In the genomic region with DNA sequence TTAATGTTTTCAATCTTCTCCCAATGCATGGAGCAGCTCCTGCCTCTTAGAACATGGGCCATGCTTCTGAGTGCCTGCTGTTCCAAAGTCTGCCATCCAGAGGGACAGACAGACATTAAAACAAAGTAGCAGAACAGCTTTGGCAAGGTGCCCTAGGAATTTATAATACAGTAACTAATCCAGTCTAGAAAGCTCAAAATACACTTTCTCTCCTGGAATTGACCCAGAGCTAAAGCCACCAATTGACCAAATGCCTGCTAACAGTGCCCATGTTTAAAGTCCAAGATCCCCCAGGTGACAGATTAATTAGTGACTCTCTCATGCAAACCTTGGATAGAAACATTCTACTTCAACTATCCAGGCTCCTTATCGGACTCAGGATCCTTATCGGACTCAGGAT, we compare ENCODE assay signal across 1 cellular context.
TF ChIP-seq lines count a peak whose summit lies in the region.

No MANE protein-coding gene starts in this region.

TF ChIP-seq in HepG2, 621 proteins besides CTCF, POLR2A, EP300 and RAD21:
- TF ChIP-seq HNF4A (CRISPR knock-in tag; IDR thresholded peaks at IDR 0.05) (peak; percentile 75), NCOR1 (IDR thresholded peaks at IDR 0.05; ENCODE audit: borderline replicate concordance, low read length) (peak; percentile 43; the same call in 1 of the 2 replicates), TP53 (CRISPR knock-in tag; conservative IDR thresholded peaks at IDR 0.05) (no peak), HNRNPL (IDR thresholded peaks at IDR 0.05; ENCODE audit: low read depth, low read length) (no peak), HNF4G (IDR thresholded peaks at IDR 0.05; ENCODE audit: borderline replicate concordance, low read depth, low read length) (peak; percentile 57; the same call in 1 of the 2 replicates), HNF4G (CRISPR knock-in tag; IDR thresholded peaks at IDR 0.05; ENCODE audit: borderline replicate concordance, low read depth) (no peak), MIXL1 (CRISPR knock-in tag; IDR thresholded peaks at IDR 0.05) (peak; percentile 78; the same call in 1 of the 2 replicates), MLLT10 (CRISPR knock-in tag; IDR thresholded peaks at IDR 0.05) (no peak), SRSF1 (optimal IDR thresholded peaks at IDR 0.05; ENCODE audit: low read depth, low read length) (no peak), SPEN (CRISPR knock-in tag; IDR thresholded peaks at IDR 0.05; ENCODE audit: low read depth) (no peak), ZNF768 (CRISPR knock-in tag; IDR thresholded peaks at IDR 0.05) (no peak)
- TF ChIP-seq, protein P1, sequence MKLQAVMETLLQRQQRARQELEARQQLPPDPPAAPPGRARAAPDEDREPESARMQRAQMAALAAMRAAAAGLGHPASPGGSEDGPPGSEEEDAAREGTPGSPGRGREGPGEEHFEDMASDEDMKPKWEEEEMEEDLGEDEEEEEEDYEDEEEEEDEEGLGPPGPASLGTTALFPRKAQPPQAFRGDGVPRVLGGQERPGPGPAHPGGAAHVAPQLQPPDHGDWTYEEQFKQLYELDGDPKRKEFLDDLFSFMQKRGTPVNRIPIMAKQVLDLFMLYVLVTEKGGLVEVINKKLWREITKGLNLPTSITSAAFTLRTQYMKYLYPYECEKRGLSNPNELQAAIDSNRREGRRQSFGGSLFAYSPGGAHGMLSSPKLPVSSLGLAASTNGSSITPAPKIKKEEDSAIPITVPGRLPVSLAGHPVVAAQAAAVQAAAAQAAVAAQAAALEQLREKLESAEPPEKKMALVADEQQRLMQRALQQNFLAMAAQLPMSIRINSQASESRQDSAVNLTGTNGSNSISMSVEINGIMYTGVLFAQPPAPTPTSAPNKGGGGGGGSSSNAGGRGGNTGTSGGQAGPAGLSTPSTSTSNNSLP (IDR thresholded peaks at IDR 0.05; ENCODE audit: low read depth, low read length) = peak; percentile 30; the same call in 1 of the 2 replicates
- TF ChIP-seq, protein P2, sequence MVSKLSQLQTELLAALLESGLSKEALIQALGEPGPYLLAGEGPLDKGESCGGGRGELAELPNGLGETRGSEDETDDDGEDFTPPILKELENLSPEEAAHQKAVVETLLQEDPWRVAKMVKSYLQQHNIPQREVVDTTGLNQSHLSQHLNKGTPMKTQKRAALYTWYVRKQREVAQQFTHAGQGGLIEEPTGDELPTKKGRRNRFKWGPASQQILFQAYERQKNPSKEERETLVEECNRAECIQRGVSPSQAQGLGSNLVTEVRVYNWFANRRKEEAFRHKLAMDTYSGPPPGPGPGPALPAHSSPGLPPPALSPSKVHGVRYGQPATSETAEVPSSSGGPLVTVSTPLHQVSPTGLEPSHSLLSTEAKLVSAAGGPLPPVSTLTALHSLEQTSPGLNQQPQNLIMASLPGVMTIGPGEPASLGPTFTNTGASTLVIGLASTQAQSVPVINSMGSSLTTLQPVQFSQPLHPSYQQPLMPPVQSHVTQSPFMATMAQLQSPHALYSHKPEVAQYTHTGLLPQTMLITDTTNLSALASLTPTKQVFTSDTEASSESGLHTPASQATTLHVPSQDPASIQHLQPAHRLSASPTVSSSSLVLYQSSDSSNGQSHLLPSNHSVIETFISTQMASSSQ (IDR thresholded peaks at IDR 0.05; ENCODE audit: low read depth) = no peak
- TF ChIP-seq, protein P2 (CRISPR knock-in tag; IDR thresholded peaks at IDR 0.05; ENCODE audit: borderline replicate concordance) = no peak
- TF ChIP-seq, protein P3, sequence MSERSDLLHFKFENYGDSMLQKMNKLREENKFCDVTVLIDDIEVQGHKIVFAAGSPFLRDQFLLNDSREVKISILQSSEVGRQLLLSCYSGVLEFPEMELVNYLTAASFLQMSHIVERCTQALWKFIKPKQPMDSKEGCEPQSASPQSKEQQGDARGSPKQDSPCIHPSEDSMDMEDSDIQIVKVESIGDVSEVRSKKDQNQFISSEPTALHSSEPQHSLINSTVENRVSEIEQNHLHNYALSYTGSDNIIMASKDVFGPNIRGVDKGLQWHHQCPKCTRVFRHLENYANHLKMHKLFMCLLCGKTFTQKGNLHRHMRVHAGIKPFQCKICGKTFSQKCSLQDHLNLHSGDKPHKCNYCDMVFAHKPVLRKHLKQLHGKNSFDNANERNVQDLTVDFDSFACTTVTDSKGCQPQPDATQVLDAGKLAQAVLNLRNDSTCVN (CRISPR knock-in tag; IDR thresholded peaks at IDR 0.05; ENCODE audit: borderline replicate concordance) = 0 out of 2 replicates have a peak, but pooled peaks have one; percentile 59
- TF ChIP-seq, protein P4, sequence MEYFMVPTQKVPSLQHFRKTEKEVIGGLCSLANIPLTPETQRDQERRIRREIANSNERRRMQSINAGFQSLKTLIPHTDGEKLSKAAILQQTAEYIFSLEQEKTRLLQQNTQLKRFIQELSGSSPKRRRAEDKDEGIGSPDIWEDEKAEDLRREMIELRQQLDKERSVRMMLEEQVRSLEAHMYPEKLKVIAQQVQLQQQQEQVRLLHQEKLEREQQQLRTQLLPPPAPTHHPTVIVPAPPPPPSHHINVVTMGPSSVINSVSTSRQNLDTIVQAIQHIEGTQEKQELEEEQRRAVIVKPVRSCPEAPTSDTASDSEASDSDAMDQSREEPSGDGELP (IDR thresholded peaks at IDR 0.05; ENCODE audit: borderline replicate concordance, low read depth) = peak; percentile 32; the same call in 1 of the 2 replicates
- TF ChIP-seq, protein P5, sequence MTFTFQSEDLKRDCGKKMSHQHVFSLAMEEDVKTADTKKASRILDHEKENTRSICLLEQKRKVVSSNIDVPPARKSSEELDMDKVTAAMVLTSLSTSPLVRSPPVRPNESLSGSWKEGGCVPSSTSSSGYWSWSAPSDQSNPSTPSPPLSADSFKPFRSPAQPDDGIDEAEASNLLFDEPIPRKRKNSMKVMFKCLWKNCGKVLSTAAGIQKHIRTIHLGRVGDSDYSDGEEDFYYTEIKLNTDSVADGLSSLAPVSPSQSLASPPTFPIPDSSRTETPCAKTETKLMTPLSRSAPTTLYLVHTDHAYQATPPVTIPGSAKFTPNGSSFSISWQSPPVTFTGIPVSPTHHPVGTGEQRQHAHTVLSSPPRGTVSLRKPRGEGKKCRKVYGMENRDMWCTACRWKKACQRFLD (CRISPR knock-in tag; IDR thresholded peaks at IDR 0.05; ENCODE audit: borderline replicate concordance) = no peak
- TF ChIP-seq, protein P6, sequence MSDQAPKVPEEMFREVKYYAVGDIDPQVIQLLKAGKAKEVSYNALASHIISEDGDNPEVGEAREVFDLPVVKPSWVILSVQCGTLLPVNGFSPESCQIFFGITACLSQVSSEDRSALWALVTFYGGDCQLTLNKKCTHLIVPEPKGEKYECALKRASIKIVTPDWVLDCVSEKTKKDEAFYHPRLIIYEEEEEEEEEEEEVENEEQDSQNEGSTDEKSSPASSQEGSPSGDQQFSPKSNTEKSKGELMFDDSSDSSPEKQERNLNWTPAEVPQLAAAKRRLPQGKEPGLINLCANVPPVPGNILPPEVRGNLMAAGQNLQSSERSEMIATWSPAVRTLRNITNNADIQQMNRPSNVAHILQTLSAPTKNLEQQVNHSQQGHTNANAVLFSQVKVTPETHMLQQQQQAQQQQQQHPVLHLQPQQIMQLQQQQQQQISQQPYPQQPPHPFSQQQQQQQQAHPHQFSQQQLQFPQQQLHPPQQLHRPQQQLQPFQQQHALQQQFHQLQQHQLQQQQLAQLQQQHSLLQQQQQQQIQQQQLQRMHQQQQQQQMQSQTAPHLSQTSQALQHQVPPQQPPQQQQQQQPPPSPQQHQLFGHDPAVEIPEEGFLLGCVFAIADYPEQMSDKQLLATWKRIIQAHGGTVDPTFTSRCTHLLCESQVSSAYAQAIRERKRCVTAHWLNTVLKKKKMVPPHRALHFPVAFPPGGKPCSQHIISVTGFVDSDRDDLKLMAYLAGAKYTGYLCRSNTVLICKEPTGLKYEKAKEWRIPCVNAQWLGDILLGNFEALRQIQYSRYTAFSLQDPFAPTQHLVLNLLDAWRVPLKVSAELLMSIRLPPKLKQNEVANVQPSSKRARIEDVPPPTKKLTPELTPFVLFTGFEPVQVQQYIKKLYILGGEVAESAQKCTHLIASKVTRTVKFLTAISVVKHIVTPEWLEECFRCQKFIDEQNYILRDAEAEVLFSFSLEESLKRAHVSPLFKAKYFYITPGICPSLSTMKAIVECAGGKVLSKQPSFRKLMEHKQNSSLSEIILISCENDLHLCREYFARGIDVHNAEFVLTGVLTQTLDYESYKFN (CRISPR knock-in tag; conservative IDR thresholded peaks at IDR 0.05) = peak; percentile 31; the same call in 1 of the 2 replicates
